In the genomic region with DNA sequence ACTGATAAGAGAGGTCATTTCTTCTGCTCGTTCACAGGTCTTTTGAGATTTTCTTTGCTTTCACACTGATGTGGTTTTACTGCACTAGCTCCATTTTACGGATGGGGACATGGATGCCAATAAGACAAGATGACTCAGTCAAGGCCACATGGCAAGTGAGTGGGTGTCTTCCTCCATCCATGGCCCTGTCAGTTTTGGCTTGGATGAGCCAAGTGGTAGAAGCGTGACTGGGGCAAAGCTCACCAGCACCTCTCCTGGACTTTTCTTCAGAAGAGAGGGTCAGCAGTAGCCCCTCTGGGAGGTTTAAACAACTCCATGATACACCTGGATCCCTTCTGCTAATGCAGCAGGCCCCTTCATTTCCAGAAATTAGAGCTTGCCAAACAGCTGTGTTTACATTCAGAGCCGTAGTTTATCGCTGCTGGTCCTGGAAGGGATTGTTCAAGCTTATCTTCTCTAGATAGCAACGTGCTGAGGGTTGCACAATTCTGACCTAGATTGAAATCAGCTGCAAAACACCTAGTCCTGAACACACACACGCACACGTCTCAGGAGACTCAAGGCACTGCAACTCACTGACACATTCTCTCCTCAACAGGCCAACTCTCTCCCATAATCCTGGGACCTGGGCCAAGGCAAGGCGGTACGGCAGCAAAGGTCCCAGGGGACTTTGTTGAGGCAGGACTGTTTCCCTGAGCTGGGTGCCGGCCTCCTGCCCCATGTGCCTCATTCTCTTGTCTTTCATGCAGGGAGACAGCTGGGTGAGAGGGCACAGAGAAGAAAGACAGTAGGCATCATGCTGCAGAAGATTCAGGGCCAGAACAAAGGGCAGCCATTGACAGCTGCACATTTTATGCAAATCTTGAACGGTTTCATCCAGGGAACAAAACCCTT, we compare ENCODE assay signal across 8 cellular contexts. TPM values are rescaled to one million over a fixed set of nuclear protein-coding genes. Genes with fewer than 3 reads are reported as not detected.
DNase-seq lines count a peak whose midpoint lies in the region; ATAC-seq and TF ChIP-seq lines count a peak whose summit lies in the region.

No MANE protein-coding gene starts in this region.

- H3K9me3 Mint-ChIP-seq in naive B cell: no peaks in the 10 kb centered on the region

- H3K27ac Mint-ChIP-seq in naive B cell: peak overlapping the region in 5 of 6 donors; percentile 12 to 99 (median 44)

- H3K4me3 Mint-ChIP-seq in naive B cell: peak overlapping the region in 5 of 8 donors; percentile 0 to 71 (median 55)

- peaks cover 48 to 63% (median 59%) of the 10 kb centered on the region in 3 donors for H3K4me1 Mint-ChIP-seq in naive B cell

- no peak for TF ChIP-seq CTCF in cardiac fibroblast (IDR thresholded peaks at IDR 0.05; ENCODE audit: low read depth, low read length)

- H3K27me3 Mint-ChIP-seq in naive B cell: no peaks in the 10 kb centered on the region

- ATAC-seq in GM21786 (IDR thresholded peaks at IDR 0.05; ENCODE audit: unreplicated experiment): peak; percentile 38
- ATAC-seq in naive B cell (ENCODE audit: low read depth in 2 of 2): no peak
- no peak for ATAC-seq in GM19463 (IDR thresholded peaks at IDR 0.05; ENCODE audit: unreplicated experiment)
- ATAC-seq in HG03457 (IDR thresholded peaks at IDR 0.05; ENCODE audit: unreplicated experiment): no peak

- no peak overlapping the region for H3K4me3 ChIP-seq in cardiac fibroblast (replicated peaks in 1 of 2; ENCODE audit: low read depth in 2 of 2, low read length in 2 of 2)

- DNase-seq in COLO668 (lab: John Stamatoyannopoulos, UW; ENCODE audit: unreplicated experiment) (peak; percentile 50), NCI-H226 (peak; percentile 65), cardiac fibroblast (ENCODE audit: low read depth in 2 of 2) (peak; percentile 54 to 67), naive B cell (no peak), occipital lobe (lab: John Stamatoyannopoulos, UW) (no peak)

- no peaks in the 10 kb centered on the region for H3K36me3 Mint-ChIP-seq in naive B cell

RNA-seq across cellular contexts. Expression of a gene that starts 14.2 kb away (rescaled TPM):
- 100 to 1,000 TPM; 197 to 439 (median 323) TPM for polyA plus RNA-seq in naive B cell (ENCODE audit: low read depth in 6 of 6)
- 61.1 TPM for total RNA-seq in occipital lobe

Comparison
In these comparisons a context has a peak if more than half of its experiments do, and no peak if none do; other contexts are left out.
1. DNase-seq: peak in COLO668 (single experiment), NCI-H226 (single experiment) and cardiac fibroblast (2 of 2); none in naive B cell (single experiment) and occipital lobe (single experiment).